ENCODE assay signal across 8 cellular contexts in the genomic region with DNA sequence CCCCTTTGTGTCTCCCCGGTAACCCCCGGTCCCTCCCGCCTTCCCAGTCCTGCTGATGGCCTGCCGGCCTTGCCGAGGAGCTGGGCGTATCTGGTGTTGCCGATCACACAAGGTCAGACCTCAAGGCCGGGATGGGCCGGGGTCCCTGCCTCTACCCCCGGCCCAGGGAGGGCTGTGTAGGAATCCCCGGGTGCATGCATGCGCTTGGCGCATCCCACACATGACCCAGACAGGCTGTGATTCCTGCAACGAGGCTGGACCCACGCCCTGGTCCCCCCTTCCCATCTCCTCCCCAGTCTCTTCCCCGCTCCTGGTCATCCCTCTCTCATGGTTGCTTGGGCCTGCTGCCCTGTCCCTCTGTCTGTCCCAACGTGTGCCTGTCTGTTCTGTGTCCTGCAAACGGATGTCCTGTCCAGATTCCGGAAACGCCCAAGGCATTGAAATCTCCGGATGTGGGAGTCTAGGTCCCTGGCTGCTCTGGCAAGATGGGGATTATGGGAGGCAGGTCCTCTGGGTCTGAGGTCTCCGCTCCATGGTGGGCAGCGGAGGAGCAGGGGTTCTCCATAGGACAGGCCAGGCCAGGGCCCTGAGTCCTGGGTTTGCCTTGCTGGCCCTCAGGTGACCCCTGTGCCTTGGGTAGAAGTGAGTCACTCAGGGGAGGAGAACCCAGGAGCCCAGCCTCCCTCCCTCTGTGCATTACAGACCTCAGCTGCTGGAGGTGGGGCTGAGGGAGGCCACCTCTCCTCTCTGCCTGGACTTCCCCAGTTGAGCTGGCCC. TPM values are rescaled to one million over a fixed set of nuclear protein-coding genes. Genes with fewer than 3 reads are reported as not detected.
A peak's percentile ranks its signal among the peaks of the same experiment; 100 is the strongest.
DNase-seq lines count a peak whose midpoint lies in the region; ATAC-seq and TF ChIP-seq lines count a peak whose summit lies in the region.

No MANE protein-coding gene starts in this region.

- peaks cover 0 to 19% of the 10 kb centered on the region in 2 donors for H3K36me3 ChIP-seq in gastroesophageal sphincter

- H3K27me3 ChIP-seq in gastroesophageal sphincter, result no peaks in the 10 kb centered on the region

- ATAC-seq in gastroesophageal sphincter, result peak; percentile 89
- no peak for ATAC-seq in HG03469 (IDR thresholded peaks at IDR 0.05; ENCODE audit: unreplicated experiment)

- peaks cover 3% of the 10 kb centered on the region for H3K36me3 Mint-ChIP-seq in activated T-helper 1 cell treated with anti-CD3 and anti-CD28 coated beads, Interleukin-12 subunit alpha, Interleukin-12 subunit beta, Interleukin-2, Interleukin-4 antibody, amounts not matched to agents 30 ng/mL and 10 ng/mL and 1 ng/mL, durations not matched to agents 14 hours and 24 hours and 36 hours (ENCODE audit: low read depth)
- H3K36me3 Mint-ChIP-seq in progenitor cell of endocrine pancreas (ENCODE audit: insufficient read depth), result peaks cover 2% of the 10 kb centered on the region

- 7 to 22% methylated on average over 3 to 14 of the region's 23 CpGs for WGBS in gastroesophageal sphincter (ENCODE audit: low coverage in 1 of 2), 2 donors

- no peaks in the 10 kb centered on the region for H3K9me3 Mint-ChIP-seq in activated T-helper 1 cell treated with anti-CD3 and anti-CD28 coated beads, Interleukin-12 subunit alpha, Interleukin-12 subunit beta, Interleukin-2, Interleukin-4 antibody, amounts not matched to agents 30 ng/mL and 10 ng/mL and 1 ng/mL, durations not matched to agents 14 hours and 24 hours and 36 hours
- H3K9me3 Mint-ChIP-seq in progenitor cell of endocrine pancreas (ENCODE audit: low read depth), result no peaks in the 10 kb centered on the region

- peaks cover 9% of the 10 kb centered on the region for H3K27me3 Mint-ChIP-seq in activated T-helper 1 cell treated with anti-CD3 and anti-CD28 coated beads, Interleukin-12 subunit alpha, Interleukin-12 subunit beta, Interleukin-2, Interleukin-4 antibody, amounts not matched to agents 30 ng/mL and 10 ng/mL and 1 ng/mL, durations not matched to agents 14 hours and 24 hours and 36 hours (ENCODE audit: insufficient read depth)
- peaks cover 9% of the 10 kb centered on the region for H3K27me3 Mint-ChIP-seq in progenitor cell of endocrine pancreas

- peak overlapping the region; percentile 93 to 97 for H3K4me3 ChIP-seq in gastroesophageal sphincter

- H3K4me1 Mint-ChIP-seq in activated T-helper 1 cell treated with anti-CD3 and anti-CD28 coated beads, Interleukin-12 subunit alpha, Interleukin-12 subunit beta, Interleukin-2, Interleukin-4 antibody, amounts not matched to agents 30 ng/mL and 10 ng/mL and 1 ng/mL, durations not matched to agents 14 hours and 24 hours and 36 hours (ENCODE audit: low read depth), result peaks cover 47% of the 10 kb centered on the region
- peaks cover 13% of the 10 kb centered on the region for H3K4me1 Mint-ChIP-seq in progenitor cell of endocrine pancreas (ENCODE audit: low read depth)

- intact Hi-C loops in activated T-helper 1 cell treated with anti-CD3 and anti-CD28 coated beads, Interleukin-12 subunit alpha, Interleukin-12 subunit beta, Interleukin-2, Interleukin-4 antibody, amounts not matched to agents 30 ng/mL and 10 ng/mL and 1 ng/mL, durations not matched to agents 14 hours and 24 hours and 36 hours (cut with micrococcal nuclease), result no loop called here

- TF ChIP-seq POLR2A in gastroesophageal sphincter (IDR thresholded peaks at IDR 0.05), result no peak

- H3K27ac Mint-ChIP-seq in activated T-helper 1 cell treated with anti-CD3 and anti-CD28 coated beads, Interleukin-12 subunit alpha, Interleukin-12 subunit beta, Interleukin-2, Interleukin-4 antibody, amounts not matched to agents 30 ng/mL and 10 ng/mL and 1 ng/mL, durations not matched to agents 14 hours and 24 hours and 36 hours, result peak overlapping the region; percentile 85
- peak overlapping the region; percentile 84 for H3K27ac Mint-ChIP-seq in progenitor cell of endocrine pancreas

- H3K4me3 Mint-ChIP-seq in activated T-helper 1 cell treated with anti-CD3 and anti-CD28 coated beads, Interleukin-12 subunit alpha, Interleukin-12 subunit beta, Interleukin-2, Interleukin-4 antibody, amounts not matched to agents 30 ng/mL and 10 ng/mL and 1 ng/mL, durations not matched to agents 14 hours and 24 hours and 36 hours, result peak overlapping the region; percentile 84
- H3K4me3 Mint-ChIP-seq in progenitor cell of endocrine pancreas (ENCODE audit: low read depth), result peak overlapping the region; percentile 75

- TF ChIP-seq CTCF in gastroesophageal sphincter (IDR thresholded peaks at IDR 0.05) (no peak), progenitor cell of endocrine pancreas (IDR thresholded peaks at IDR 0.05; ENCODE audit: unreplicated experiment) (no peak)

- peak overlapping the region; percentile 88 to 96 (median 94) for H3K27ac ChIP-seq in gastroesophageal sphincter

- TF ChIP-seq EP300 in gastroesophageal sphincter (IDR thresholded peaks at IDR 0.05), result no peak

- DNase-seq in CD1c-positive myeloid dendritic cell (ENCODE audit: extremely low spot score) (peak; percentile 51), LHCN-M2 (ENCODE audit: low read depth) (peak; percentile 78), progenitor cell of endocrine pancreas (ENCODE audit: low spot score, unreplicated experiment) (no peak), HuH-7 (ENCODE audit: low spot score) (no peak), NCI-H2107 (lab: John Stamatoyannopoulos, UW) (no peak)
- DNase-seq in activated T-helper 1 cell treated with anti-CD3 and anti-CD28 coated beads, Interleukin-12 subunit alpha, Interleukin-12 subunit beta, Interleukin-2, Interleukin-4 antibody, amounts not matched to agents 30 ng/mL and 10 ng/mL and 1 ng/mL, durations not matched to agents 14 hours and 24 hours and 36 hours (ENCODE audit: low spot score), result peak; percentile 18

- no peaks in the 10 kb centered on the region for H3K9me3 ChIP-seq in gastroesophageal sphincter

- H3K4me1 ChIP-seq in gastroesophageal sphincter, result peaks cover 0 to 73% (median 26%) of the 10 kb centered on the region in 3 donors

RNA-seq across cellular contexts. Expression of a gene that starts 1.6 kb away (rescaled TPM):
- total RNA-seq in LHCN-M2 (2014; rRNA removed) (77.8 and 84.8 TPM in 2 replicates), gastroesophageal sphincter (100 to 1,000 TPM in 3 of 4 donors, 10 to 100 TPM in 1; 98.2 to 286 (median 139) TPM), progenitor cell of endocrine pancreas (106 TPM in 2 replicates)
- polyA plus RNA-seq in LHCN-M2 (2012), result 108 TPM
- total RNA-seq in activated T-helper 1 cell treated with anti-CD3 and anti-CD28 coated beads, Interleukin-12 subunit alpha, Interleukin-12 subunit beta, Interleukin-2, Interleukin-4 antibody, amounts not matched to agents 30 ng/mL and 10 ng/mL and 1 ng/mL, durations not matched to agents 14 hours and 24 hours and 36 hours, result 151 and 180 TPM in 2 replicates

RNA-seq across cellular contexts. Expression of a gene that starts 15.6 kb away (rescaled TPM):
- total RNA-seq in LHCN-M2 (2014; rRNA removed), result 170 and 176 TPM in 2 replicates
- polyA plus RNA-seq in LHCN-M2 (2012), result 135 TPM
- 273 and 287 TPM in 2 replicates for total RNA-seq in activated T-helper 1 cell treated with anti-CD3 and anti-CD28 coated beads, Interleukin-12 subunit alpha, Interleukin-12 subunit beta, Interleukin-2, Interleukin-4 antibody, amounts not matched to agents 30 ng/mL and 10 ng/mL and 1 ng/mL, durations not matched to agents 14 hours and 24 hours and 36 hours
- total RNA-seq in gastroesophageal sphincter, result 10 to 100 TPM; 31.4 to 55.5 (median 43.4) TPM
- 66.9 and 74.2 TPM in 2 replicates for total RNA-seq in progenitor cell of endocrine pancreas

RNA-seq across cellular contexts. Expression of a gene that starts 40.4 kb away (rescaled TPM):
- not detected in 2 replicates for total RNA-seq in LHCN-M2 (2014; rRNA removed)
- polyA plus RNA-seq in LHCN-M2 (2012), result 0.26 TPM
- 0.44 and 0.78 TPM in 2 replicates for total RNA-seq in activated T-helper 1 cell treated with anti-CD3 and anti-CD28 coated beads, Interleukin-12 subunit alpha, Interleukin-12 subunit beta, Interleukin-2, Interleukin-4 antibody, amounts not matched to agents 30 ng/mL and 10 ng/mL and 1 ng/mL, durations not matched to agents 14 hours and 24 hours and 36 hours
- 1 to 10 TPM in 2 of 4 donors, under 1 TPM in 2; 0.23 to 4.6 (median 1.3) TPM for total RNA-seq in gastroesophageal sphincter
- 0.34 and 0.84 TPM in 2 replicates for total RNA-seq in progenitor cell of endocrine pancreas

RNA-seq across cellular contexts. Expression of a gene that starts 53.5 kb away (rescaled TPM):
- total RNA-seq in LHCN-M2 (2014; rRNA removed), result 43.5 and 47.7 TPM in 2 replicates
- 55.3 TPM for polyA plus RNA-seq in LHCN-M2 (2012)
- total RNA-seq in activated T-helper 1 cell treated with anti-CD3 and anti-CD28 coated beads, Interleukin-12 subunit alpha, Interleukin-12 subunit beta, Interleukin-2, Interleukin-4 antibody, amounts not matched to agents 30 ng/mL and 10 ng/mL and 1 ng/mL, durations not matched to agents 14 hours and 24 hours and 36 hours, result 219 and 226 TPM in 2 replicates
- total RNA-seq in gastroesophageal sphincter, result 10 to 100 TPM; 47.7 to 86.7 (median 66.1) TPM
- total RNA-seq in progenitor cell of endocrine pancreas, result 0.96 and 1.0 TPM in 2 replicates

Comparison
In these comparisons a context has a peak if more than half of its experiments do, and no peak if none do; other contexts are left out.
1. DNase-seq: peak in CD1c-positive myeloid dendritic cell (single experiment), LHCN-M2 (single experiment) and activated T-helper 1 cell treated with anti-CD3 and anti-CD28 coated beads, Interleukin-12 subunit alpha, Interleukin-12 subunit beta, Interleukin-2, Interleukin-4 antibody, amounts not matched to agents 30 ng/mL and 10 ng/mL and 1 ng/mL, durations not matched to agents 14 hours and 24 hours and 36 hours (single experiment); none in progenitor cell of endocrine pancreas (single experiment), HuH-7 (single experiment) and NCI-H2107 (single experiment).